In the genomic region with DNA sequence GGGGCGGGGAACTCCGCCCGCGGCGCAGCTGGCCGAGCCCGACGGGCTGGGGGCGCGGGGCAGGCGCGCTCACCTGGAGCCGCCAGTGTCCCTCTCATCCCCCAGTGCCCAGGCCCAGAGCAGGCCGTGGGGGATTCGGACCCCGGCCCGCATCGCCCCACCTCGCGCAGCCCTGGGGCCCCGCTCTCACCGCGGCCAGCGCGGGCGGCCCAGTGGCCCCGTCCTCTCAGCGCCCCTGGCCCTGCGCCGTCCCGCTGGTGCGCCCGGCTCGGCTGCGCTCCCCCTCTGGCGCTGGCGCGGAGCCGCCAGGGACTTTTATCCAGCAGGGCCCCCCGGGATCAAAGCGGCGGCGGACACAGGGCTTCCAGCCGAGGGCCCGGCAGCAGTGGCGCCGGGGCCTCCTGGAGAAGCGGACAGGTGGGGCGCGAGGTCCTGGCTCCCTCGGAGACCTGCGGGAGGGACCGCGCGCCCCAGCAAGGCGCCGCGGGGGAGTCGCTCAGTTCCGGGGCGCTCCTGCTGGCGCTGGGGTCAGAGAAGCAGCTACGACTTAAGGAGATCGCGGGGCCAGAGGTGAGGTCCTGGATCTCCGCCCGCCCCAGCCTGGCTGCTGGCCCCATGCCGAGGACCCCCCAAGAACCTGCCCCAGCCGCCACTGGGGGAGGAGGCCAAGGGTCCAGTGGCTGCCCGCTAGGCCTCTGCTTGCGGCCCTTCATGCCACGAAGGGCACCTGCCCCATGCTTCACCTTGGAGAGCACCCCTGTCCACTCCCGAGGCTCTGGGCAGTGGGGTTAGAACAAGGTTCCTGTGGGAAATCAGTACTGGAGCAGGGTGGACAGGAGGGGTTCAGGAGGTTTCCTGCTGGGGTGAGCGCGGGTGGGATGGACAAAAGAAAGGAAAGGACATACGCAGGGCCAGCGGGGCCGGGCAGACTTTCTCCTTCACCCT, we compare ENCODE assay signal across 1 cellular context.
TF ChIP-seq lines count a peak whose summit lies in the region.

No MANE protein-coding gene starts in this region.

TF ChIP-seq in HCT116, 20 proteins besides CTCF, POLR2A, EP300 and RAD21:
- TF ChIP-seq SIN3A (IDR thresholded peaks at IDR 0.05; ENCODE audit: low read depth) (no peak), EZH2 (IDR thresholded peaks at IDR 0.05) (no peak), CBX3 (IDR thresholded peaks at IDR 0.05; ENCODE audit: low read depth) (no peak), EZH2phosphoT487 (IDR thresholded peaks at IDR 0.05; ENCODE audit: borderline replicate concordance) (no peak), TCF7L2 (IDR thresholded peaks at IDR 0.05; ENCODE audit: borderline replicate concordance, extremely low read depth, insufficient read depth, insufficient read length) (no peak), JUND (IDR thresholded peaks at IDR 0.05) (no peak), ELF1 (IDR thresholded peaks at IDR 0.05; ENCODE audit: borderline replicate concordance, low read depth) (no peak), EGR1 (IDR thresholded peaks at IDR 0.05; ENCODE audit: low read depth) (no peak), ZNF274 (IDR thresholded peaks at IDR 0.05; ENCODE audit: low read depth, low read length) (no peak), SP1 (IDR thresholded peaks at IDR 0.05; ENCODE audit: low read depth) (no peak), ZFX (IDR thresholded peaks at IDR 0.05) (no peak), YY1 (IDR thresholded peaks at IDR 0.05; ENCODE audit: extremely low read depth, insufficient replicate concordance, low read depth, low read length) (no peak), FOSL1 (IDR thresholded peaks at IDR 0.05; ENCODE audit: low read depth) (no peak), SRF (IDR thresholded peaks at IDR 0.05; ENCODE audit: low read depth) (no peak), POLR2AphosphoS5 (IDR thresholded peaks at IDR 0.05; ENCODE audit: low read depth, low read length) (no peak), CEBPB (IDR thresholded peaks at IDR 0.05; ENCODE audit: low read depth) (no peak)
- TF ChIP-seq, protein P1, sequence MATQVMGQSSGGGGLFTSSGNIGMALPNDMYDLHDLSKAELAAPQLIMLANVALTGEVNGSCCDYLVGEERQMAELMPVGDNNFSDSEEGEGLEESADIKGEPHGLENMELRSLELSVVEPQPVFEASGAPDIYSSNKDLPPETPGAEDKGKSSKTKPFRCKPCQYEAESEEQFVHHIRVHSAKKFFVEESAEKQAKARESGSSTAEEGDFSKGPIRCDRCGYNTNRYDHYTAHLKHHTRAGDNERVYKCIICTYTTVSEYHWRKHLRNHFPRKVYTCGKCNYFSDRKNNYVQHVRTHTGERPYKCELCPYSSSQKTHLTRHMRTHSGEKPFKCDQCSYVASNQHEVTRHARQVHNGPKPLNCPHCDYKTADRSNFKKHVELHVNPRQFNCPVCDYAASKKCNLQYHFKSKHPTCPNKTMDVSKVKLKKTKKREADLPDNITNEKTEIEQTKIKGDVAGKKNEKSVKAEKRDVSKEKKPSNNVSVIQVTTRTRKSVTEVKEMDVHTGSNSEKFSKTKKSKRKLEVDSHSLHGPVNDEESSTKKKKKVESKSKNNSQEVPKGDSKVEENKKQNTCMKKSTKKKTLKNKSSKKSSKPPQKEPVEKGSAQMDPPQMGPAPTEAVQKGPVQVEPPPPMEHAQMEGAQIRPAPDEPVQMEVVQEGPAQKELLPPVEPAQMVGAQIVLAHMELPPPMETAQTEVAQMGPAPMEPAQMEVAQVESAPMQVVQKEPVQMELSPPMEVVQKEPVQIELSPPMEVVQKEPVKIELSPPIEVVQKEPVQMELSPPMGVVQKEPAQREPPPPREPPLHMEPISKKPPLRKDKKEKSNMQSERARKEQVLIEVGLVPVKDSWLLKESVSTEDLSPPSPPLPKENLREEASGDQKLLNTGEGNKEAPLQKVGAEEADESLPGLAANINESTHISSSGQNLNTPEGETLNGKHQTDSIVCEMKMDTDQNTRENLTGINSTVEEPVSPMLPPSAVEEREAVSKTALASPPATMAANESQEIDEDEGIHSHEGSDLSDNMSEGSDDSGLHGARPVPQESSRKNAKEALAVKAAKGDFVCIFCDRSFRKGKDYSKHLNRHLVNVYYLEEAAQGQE (IDR thresholded peaks at IDR 0.05; ENCODE audit: low read depth), result no peak
- TF ChIP-seq, protein P2, sequence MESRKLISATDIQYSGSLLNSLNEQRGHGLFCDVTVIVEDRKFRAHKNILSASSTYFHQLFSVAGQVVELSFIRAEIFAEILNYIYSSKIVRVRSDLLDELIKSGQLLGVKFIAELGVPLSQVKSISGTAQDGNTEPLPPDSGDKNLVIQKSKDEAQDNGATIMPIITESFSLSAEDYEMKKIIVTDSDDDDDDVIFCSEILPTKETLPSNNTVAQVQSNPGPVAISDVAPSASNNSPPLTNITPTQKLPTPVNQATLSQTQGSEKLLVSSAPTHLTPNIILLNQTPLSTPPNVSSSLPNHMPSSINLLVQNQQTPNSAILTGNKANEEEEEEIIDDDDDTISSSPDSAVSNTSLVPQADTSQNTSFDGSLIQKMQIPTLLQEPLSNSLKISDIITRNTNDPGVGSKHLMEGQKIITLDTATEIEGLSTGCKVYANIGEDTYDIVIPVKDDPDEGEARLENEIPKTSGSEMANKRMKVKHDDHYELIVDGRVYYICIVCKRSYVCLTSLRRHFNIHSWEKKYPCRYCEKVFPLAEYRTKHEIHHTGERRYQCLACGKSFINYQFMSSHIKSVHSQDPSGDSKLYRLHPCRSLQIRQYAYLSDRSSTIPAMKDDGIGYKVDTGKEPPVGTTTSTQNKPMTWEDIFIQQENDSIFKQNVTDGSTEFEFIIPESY (IDR thresholded peaks at IDR 0.05; ENCODE audit: extremely low read depth, insufficient replicate concordance, low read length), result no peak
- TF ChIP-seq, protein P3, sequence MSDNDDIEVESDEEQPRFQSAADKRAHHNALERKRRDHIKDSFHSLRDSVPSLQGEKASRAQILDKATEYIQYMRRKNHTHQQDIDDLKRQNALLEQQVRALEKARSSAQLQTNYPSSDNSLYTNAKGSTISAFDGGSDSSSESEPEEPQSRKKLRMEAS (IDR thresholded peaks at IDR 0.05), result no peak
- TF ChIP-seq, protein P4, sequence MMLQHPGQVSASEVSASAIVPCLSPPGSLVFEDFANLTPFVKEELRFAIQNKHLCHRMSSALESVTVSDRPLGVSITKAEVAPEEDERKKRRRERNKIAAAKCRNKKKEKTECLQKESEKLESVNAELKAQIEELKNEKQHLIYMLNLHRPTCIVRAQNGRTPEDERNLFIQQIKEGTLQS (IDR thresholded peaks at IDR 0.05), result no peak
